In genomic region chr3:172187511-172187910, GRCh38 we compare ENCODE assay signal across 29 cellular contexts.
"Had no signal": no experiment of that assay in that cellular context is flagged by ENCODE, and none has a peak within 500 bp of the region (broad histone marks: within the 10 kb centered on the region; RNA-seq: fewer than 3 reads in every experiment).

No MANE protein-coding gene starts in this region.

- H3K4me1 ChIP-seq: breast epithelium had no signal

- H3K27me3 ChIP-seq: adrenal gland, body of pancreas, breast epithelium, SJCRH30 had no signal

- DNase-seq: activated CD4-positive, alpha-beta memory T cell treated with anti-CD3 and anti-CD28 coated beads for 36 hours; activated CD4-positive, alpha-beta T cell treated with anti-CD3 and anti-CD28 coated beads for 36 hours; activated CD4-positive, alpha-beta T cell treated with anti-CD3 and anti-CD28 coated beads, Interleukin-2, amount 50 U/mL, for 1 hour; activated CD8-positive, alpha-beta memory T cell treated with anti-CD3 and anti-CD28 coated beads, Interleukin-2, amount 50 U/mL, for 4 hours; activated gamma-delta T cell treated with Interleukin-2 at 50 U/mL for 16 hours; activated naive CD4-positive, alpha-beta T cell treated with anti-CD3 and anti-CD28 coated beads for 36 hours; activated T-cell treated with anti-CD3 and anti-CD28 coated beads for 4 hours; activated T-cell treated with anti-CD3 and anti-CD28 coated beads, Interleukin-2, amount 50 U/mL, for 4 hours; adrenal gland; body of pancreas; cerebellar nuclear complex; Karpas-422; NCI-H1048; NCI-H1105 treated with DMSO at 0.1 percent for 48 hours; NCI-H1436; NCI-H1694; NCI-H1930; NCI-H2081 treated with DMSO at 0.1 percent for 48 hours; NCI-H345; NCI-H524 treated with DMSO at 0.1 percent for 48 hours; NK-92 treated with Interleukin-12 subunit alpha and Interleukin-12 subunit beta, amount 100 ng/mL, for 24 hours; SHP77; SJCRH30; T1000; WERI-Rb-1 had no signal

- H3K27ac ChIP-seq: adrenal gland, body of pancreas, breast epithelium, SJCRH30, SK-N-MC, WERI-Rb-1 had no signal

- H3K4me3 ChIP-seq: adrenal gland, body of pancreas, breast epithelium, SJCRH30, SK-N-MC had no signal

- H3K36me3 ChIP-seq: adrenal gland, breast epithelium, WERI-Rb-1 had no signal

- FAIRE-seq: astrocyte had no signal

- H3K9me3 ChIP-seq: adrenal gland, body of pancreas, breast epithelium, SJCRH30 had no signal

- ATAC-seq: activated CD4-positive, alpha-beta T cell treated with anti-CD3 and anti-CD28 coated beads for 36 hours; activated naive CD4-positive, alpha-beta T cell treated with anti-CD3 and anti-CD28 coated beads, Interleukin-2, amount 50 U/mL, for 72 hours; activated T-cell treated with anti-CD3 and anti-CD28 coated beads, Interleukin-2, amount 50 U/mL, for 4 hours; body of pancreas had no signal
